ENCODE assay signal across 8 cellular contexts in genomic region chr16:84186685-84187437, GRCh38. TPM values are rescaled to one million over a fixed set of nuclear protein-coding genes. Genes with fewer than 3 reads are reported as not detected.
DNase-seq lines count a peak whose midpoint lies in the region; ATAC-seq lines count a peak whose summit lies in the region.

TSS of gene TAF1C (minus strand) at chr16:84187057. CDS start at chr16:84184988, 2,069 bp downstream.

- H3K36me3 Mint-ChIP-seq in activated CD4-positive, alpha-beta T cell treated with anti-CD3 and anti-CD28 coated beads, Interleukin-2, amount 10 ng/mL, durations not matched to agents 7 days and 5 days (ENCODE audit: low read depth) = peaks cover 11% of the 10 kb centered on the region

- peak within 1 kb of the TSS; percentile 86 to 96 (median 93) for H3K9ac ChIP-seq in BLaER1 treated with 17β-estradiol and CSF1 and Interleukin-3, amounts not matched to agents 10 nM and 100 nM

- H3K4me1 Mint-ChIP-seq in activated CD4-positive, alpha-beta T cell treated with anti-CD3 and anti-CD28 coated beads, Interleukin-2, amount 10 ng/mL, durations not matched to agents 7 days and 5 days = peaks cover 22% of the 10 kb centered on the region

- H3K4me3 Mint-ChIP-seq in activated CD4-positive, alpha-beta T cell treated with anti-CD3 and anti-CD28 coated beads, Interleukin-2, amount 10 ng/mL, durations not matched to agents 7 days and 5 days = peak within 1 kb of the TSS; percentile 91

- ATAC-seq in HG03460 (IDR thresholded peaks at IDR 0.05; ENCODE audit: unreplicated experiment) (peak; percentile 95), left lobe of liver (peak; percentile 99)

- peak within 1 kb of the TSS; percentile 71 to 91 (median 87) for H3K27ac ChIP-seq in BLaER1 treated with 17β-estradiol and CSF1 and Interleukin-3, amounts not matched to agents 10 nM and 100 nM

- H3K9me3 ChIP-seq in BLaER1 treated with 17β-estradiol and CSF1 and Interleukin-3, amounts not matched to agents 10 nM and 100 nM (replicated peaks in 1 of 11) = no peaks in the 10 kb centered on the region

- peaks cover 0 to 45% (median 31%) of the 10 kb centered on the region in 11 experiments; a peak in 17 of 22 replicates for H4K20me1 ChIP-seq in BLaER1 treated with 17β-estradiol and CSF1 and Interleukin-3, amounts not matched to agents 10 nM and 100 nM

- peak within 1 kb of the TSS; percentile 92 for H3K27ac Mint-ChIP-seq in activated CD4-positive, alpha-beta T cell treated with anti-CD3 and anti-CD28 coated beads, Interleukin-2, amount 10 ng/mL, durations not matched to agents 7 days and 5 days

- H3K4me1 ChIP-seq in BLaER1 treated with 17β-estradiol and CSF1 and Interleukin-3, amounts not matched to agents 10 nM and 100 nM = peaks cover 18 to 26% (median 19%) of the 10 kb centered on the region in 10 experiments

- peak within 1 kb of the TSS; percentile 83 to 99 (median 96) for H3K4me2 ChIP-seq in BLaER1 treated with 17β-estradiol and CSF1 and Interleukin-3, amounts not matched to agents 10 nM and 100 nM

- H3K27me3 Mint-ChIP-seq in activated CD4-positive, alpha-beta T cell treated with anti-CD3 and anti-CD28 coated beads, Interleukin-2, amount 10 ng/mL, durations not matched to agents 7 days and 5 days = no peaks in the 10 kb centered on the region

- DNase-seq in GM19240 (ENCODE audit: insufficient read length, low spot score) = peak; percentile 99
- DNase-seq in NCI-H69 (lab: John Stamatoyannopoulos, UW) = peak; percentile 93
- DNase-seq in activated CD4-positive, alpha-beta T cell treated with anti-CD3 and anti-CD28 coated beads, Interleukin-2, amount 10 ng/mL, durations not matched to agents 7 days and 5 days = peak; percentile 89
- DNase-seq in dedifferentiated amniotic fluid mesenchymal stem cell (ENCODE audit: extremely low spot score) = peak; percentile 93
- DNase-seq in left lobe of liver (ENCODE audit: low spot score) = peak; percentile 93
- DNase-seq in stimulated activated CD4-positive, alpha-beta T cell treated with anti-CD3 and anti-CD28 coated beads, Interleukin-2, amount 100 ng/mL, for 4 hours (ENCODE audit: low read depth) = peak; percentile 86

- POLR2A ChIA-PET in activated CD4-positive, alpha-beta T cell treated with anti-CD3 and anti-CD28 coated beads, Interleukin-2, amount 10 ng/mL, durations not matched to agents 7 days and 5 days (lab: Charles Lee) = interaction anchor here (0.5 kb wide), 1 partner anchor 49 kb away, joined by 5 read pairs; no protein-coding TSS in a partner anchor

- CTCF ChIA-PET in activated CD4-positive, alpha-beta T cell treated with anti-CD3 and anti-CD28 coated beads, Interleukin-2, amount 10 ng/mL, durations not matched to agents 7 days and 5 days (lab: Charles Lee) = interaction anchor here (0.6 to 2.7 kb wide), 67 partner anchors 9 to 1216 kb away, joined by 3 to 39 read pairs (median 4); partner anchors contain the start of genes DNAAF1, HSBP1, HSDL1 and KCNG4

- H3K4me3 ChIP-seq in BLaER1 treated with 17β-estradiol and CSF1 and Interleukin-3, amounts not matched to agents 10 nM and 100 nM = peak within 1 kb of the TSS; percentile 87 to 100 (median 95)

- H3K36me3 ChIP-seq in BLaER1 treated with 17β-estradiol and CSF1 and Interleukin-3, amounts not matched to agents 10 nM and 100 nM = peaks cover 31 to 38% (median 36%) of the 10 kb centered on the region in 11 experiments

- H3K9me3 Mint-ChIP-seq in activated CD4-positive, alpha-beta T cell treated with anti-CD3 and anti-CD28 coated beads, Interleukin-2, amount 10 ng/mL, durations not matched to agents 7 days and 5 days = no peaks in the 10 kb centered on the region

- H3K27me3 ChIP-seq in BLaER1 treated with 17β-estradiol and CSF1 and Interleukin-3, amounts not matched to agents 10 nM and 100 nM = no peaks in the 10 kb centered on the region

RNA-seq across cellular contexts. Expression of gene TAF1C, which starts in this region (rescaled TPM):
- 10 to 100 TPM; 52.1 to 60.8 TPM for total RNA-seq in activated CD4-positive, alpha-beta T cell treated with anti-CD3 and anti-CD28 coated beads, Interleukin-2, amount 10 ng/mL, durations not matched to agents 7 days and 5 days
- 19.9 TPM for total RNA-seq in left lobe of liver

Comparison
In these comparisons a context has a peak if more than half of its experiments do, and no peak if none do; other contexts are left out.
1. Peak in every context shown above with its lines: DNase-seq, ATAC-seq, H3K4me3 ChIP-seq and H3K27ac ChIP-seq.